21 cellular contexts compared by ENCODE assay signal in the genomic region with DNA sequence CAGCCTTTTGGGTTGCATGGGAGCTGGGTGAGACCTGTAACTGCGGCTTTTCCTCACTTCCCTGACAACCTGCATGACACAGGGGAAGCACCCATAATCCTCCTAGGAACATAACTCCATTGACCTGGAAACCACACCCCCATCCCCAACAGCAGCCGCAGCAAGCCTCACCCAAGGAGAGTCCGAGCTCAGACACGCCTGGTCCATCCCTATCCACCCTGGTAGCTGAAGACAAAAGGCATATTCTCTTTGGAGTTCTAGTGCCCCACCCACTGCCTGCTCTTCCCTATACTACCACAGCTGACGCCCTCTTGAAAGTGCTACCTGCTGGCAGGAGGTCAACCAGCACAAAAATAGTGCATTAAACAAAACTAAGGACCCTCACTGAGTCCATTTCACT.
"Had no signal": no experiment of that assay in that cellular context is flagged by ENCODE, and none has a peak within 500 bp of the region (broad histone marks: within the 10 kb centered on the region; RNA-seq: fewer than 3 reads in every experiment).

No MANE protein-coding gene starts in this region.

- H2AFZ ChIP-seq: hepatocyte had no signal

- H3K79me2 ChIP-seq: hepatocyte had no signal

- H3K4me2 ChIP-seq: hepatocyte had no signal

- ATAC-seq: effector memory CD8-positive, alpha-beta T cell; left colon; left ventricle myocardium superior; naive thymus-derived CD4-positive, alpha-beta T cell; psoas muscle; right lobe of liver; stimulated activated effector memory CD8-positive, alpha-beta T cell treated with anti-CD3 and anti-CD28 coated beads, Interleukin-12 subunit alpha, Interleukin-12 subunit beta, amount 100 ng/mL, for 72 hours; stimulated activated naive CD8-positive, alpha-beta T cell treated with anti-CD3 and anti-CD28 coated beads, Interleukin-15, Interleukin-2, amounts not matched to agents 100 U/mL and 50 U/mL, for 24 hours had no signal

- H3K4me1 ChIP-seq: psoas muscle, right lobe of liver, suprapubic skin, thyroid gland had no signal

- DNase-seq: effector memory CD8-positive, alpha-beta T cell; foreskin melanocyte; head of caudate nucleus; left colon; left ventricle myocardium superior; mesenchymal stem cell; naive thymus-derived CD4-positive, alpha-beta T cell; nephron progenitor cell; psoas muscle; retina; right lobe of liver; stimulated activated CD4-positive, alpha-beta T cell treated with anti-CD3 and anti-CD28 coated beads, Interleukin-4, amount 100 ng/mL, for 1 hour; stimulated activated CD8-positive, alpha-beta memory T cell treated with anti-CD3 and anti-CD28 coated beads, Interleukin-4, amount 100 ng/mL, for 48 hours; stimulated activated naive CD8-positive, alpha-beta T cell treated with anti-CD3 and anti-CD28 coated beads, Interleukin-15, Interleukin-2, amounts not matched to agents 100 U/mL and 50 U/mL, for 24 hours; thyroid gland had no signal

- FAIRE-seq: urothelium cell line had no signal

- H3K4me3 ChIP-seq: hepatocyte, lung, psoas muscle, right lobe of liver, suprapubic skin, thyroid gland had no signal

- H3K27ac ChIP-seq: hepatocyte, neutrophil, psoas muscle, right lobe of liver, suprapubic skin, thyroid gland had no signal

- H3K9me3 ChIP-seq: neutrophil, psoas muscle, right lobe of liver, suprapubic skin, thyroid gland had no signal

- H3K36me3 ChIP-seq: neutrophil, right lobe of liver, suprapubic skin, thyroid gland had no signal

- H3K27me3 ChIP-seq: hepatocyte, neutrophil, right lobe of liver, suprapubic skin, thyroid gland had no signal
